ENCODE assay signal across 8 cellular contexts in the genomic region with DNA sequence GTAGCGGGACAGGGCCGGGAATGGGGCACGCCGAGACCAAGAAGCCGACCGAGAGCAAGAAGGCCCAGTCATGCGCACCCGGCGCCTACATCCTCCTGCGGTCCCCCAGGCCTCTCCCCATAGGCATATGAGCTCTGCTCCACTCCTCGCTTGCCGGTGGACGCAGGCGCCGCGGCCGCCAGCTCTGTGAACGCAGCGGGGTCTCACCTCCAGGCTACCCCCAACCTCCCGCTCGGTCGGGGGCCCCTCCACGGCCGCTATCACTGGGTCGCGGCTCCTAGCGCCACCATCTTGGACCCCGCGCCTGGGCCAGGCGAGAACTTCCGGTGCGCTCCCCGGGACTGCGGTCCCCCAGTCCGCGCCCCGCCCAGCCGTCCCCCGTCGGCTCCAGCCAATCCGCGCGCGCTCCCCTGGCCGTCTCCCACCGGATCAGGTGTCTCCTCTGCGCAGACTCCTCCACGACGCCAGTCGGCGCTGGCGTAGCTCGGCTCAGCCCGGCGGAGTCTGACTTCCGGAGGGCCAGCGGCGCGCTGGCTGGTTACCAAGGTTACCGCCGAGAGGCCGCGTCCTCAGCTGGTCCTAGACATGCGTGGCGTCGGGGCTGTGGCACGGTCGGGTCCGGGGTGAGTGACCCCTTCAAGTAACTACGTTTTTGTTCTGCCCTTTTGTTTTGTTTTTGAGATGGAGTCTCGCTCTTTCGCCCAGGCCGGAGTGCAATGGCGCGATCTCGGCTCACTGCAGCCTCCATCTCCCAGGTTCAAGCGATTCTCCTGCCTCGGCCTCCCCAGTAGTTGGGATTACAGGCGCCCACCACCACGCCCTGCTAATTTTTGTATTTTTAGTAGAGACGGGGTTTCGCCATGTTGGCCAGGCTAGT. TPM values are rescaled to one million over a fixed set of nuclear protein-coding genes. Genes with fewer than 3 reads are reported as not detected.
A peak's percentile ranks its signal among the peaks of the same experiment; 100 is the strongest.
DNase-seq lines count a peak whose midpoint lies in the region; ATAC-seq, FAIRE-seq and TF ChIP-seq lines count a peak whose summit lies in the region.

ZNF594 (minus strand) TSS at position 328 of the 877 bp plus-strand sequence. CDS start 7,612 bp downstream, outside the sequence.

- DNase-seq in GM12891 (ENCODE audit: insufficient read length, low spot score) (peak; percentile 97), NCI-H1436 treated with DMSO at 0.1 percent for 48 hours (lab: John Stamatoyannopoulos, UW) (peak; percentile 76), T-cell (peak; percentile 91 to 99 (median 96)), amniotic stem cell (lab: John Stamatoyannopoulos, UW) (peak; percentile 95), left ventricle myocardium inferior (peak; percentile 97), progenitor cell of endocrine pancreas (ENCODE audit: low spot score, unreplicated experiment) (peak; percentile 92), upper lobe of right lung (peak; percentile 99)

- H3K36me3 ChIP-seq in left ventricle myocardium inferior (peaks cover 30% of the 10 kb centered on the region), upper lobe of right lung (no peaks in the 10 kb centered on the region)

- H3K4me3 ChIP-seq in left ventricle myocardium inferior = peak within 1 kb of the TSS; percentile 99
- peak within 1 kb of the TSS; percentile 88 for H3K4me3 ChIP-seq in upper lobe of right lung

- H3K27me3 Mint-ChIP-seq in T-cell (no peaks in the 10 kb centered on the region), progenitor cell of endocrine pancreas (no peaks in the 10 kb centered on the region)

- H3K27me3 ChIP-seq in left ventricle myocardium inferior (ENCODE audit: low read depth) (no peaks in the 10 kb centered on the region), upper lobe of right lung (no peaks in the 10 kb centered on the region)

- H3K4me3 Mint-ChIP-seq in T-cell = peak within 1 kb of the TSS; percentile 92 to 93 (median 92)
- peak within 1 kb of the TSS; percentile 85 for H3K4me3 Mint-ChIP-seq in progenitor cell of endocrine pancreas (ENCODE audit: low read depth)

- peaks cover 32% of the 10 kb centered on the region for H3K4me1 ChIP-seq in left ventricle myocardium inferior
- peaks cover 5% of the 10 kb centered on the region for H3K4me1 ChIP-seq in upper lobe of right lung

- H3K36me3 Mint-ChIP-seq in T-cell (peaks cover 27% of the 10 kb centered on the region), progenitor cell of endocrine pancreas (ENCODE audit: insufficient read depth) (peaks cover 38% of the 10 kb centered on the region)

- peak; percentile 84 for TF ChIP-seq POLR2A in GM12891 (IDR thresholded peaks at IDR 0.05; ENCODE audit: low read depth, low read length)

- ATAC-seq in HG02840 (IDR thresholded peaks at IDR 0.05; ENCODE audit: low FRiP score, unreplicated experiment) = peak; percentile 89
- ATAC-seq in T-cell (replicated peaks in 1 of 4) = peak; percentile 99 to 100 (median 99)
- peak; percentile 100 for ATAC-seq in upper lobe of right lung

- H3K27ac ChIP-seq in left ventricle myocardium inferior (replicated peaks) (peak within 1 kb of the TSS; percentile 89), upper lobe of right lung (peak within 1 kb of the TSS; percentile 87)

- peak; percentile 98 for FAIRE-seq in GM12891 (lab: Jason Lieb, UNC)

- H3K4me1 Mint-ChIP-seq in T-cell (peaks cover 31 to 34% (median 32%) of the 10 kb centered on the region in 3 donors), progenitor cell of endocrine pancreas (ENCODE audit: low read depth) (no peaks in the 10 kb centered on the region)

- CTCF ChIA-PET in T-cell (lab: Charles Lee) = interaction anchor here in 1 of 2 donors (2.4 kb wide), 1 partner anchor 248 kb away, joined by 16 read pairs; the partner anchor contains the start of gene C1QBP

- TF ChIP-seq CTCF in left ventricle myocardium inferior (IDR thresholded peaks at IDR 0.05; ENCODE audit: borderline replicate concordance) = peak; percentile 81
- TF ChIP-seq CTCF in progenitor cell of endocrine pancreas (IDR thresholded peaks at IDR 0.05; ENCODE audit: unreplicated experiment) = peak; percentile 77
- peak; percentile 80 for TF ChIP-seq CTCF in upper lobe of right lung (IDR thresholded peaks at IDR 0.05)

- intact Hi-C loops in left ventricle myocardium inferior (cut with micrococcal nuclease) (no loop called here), upper lobe of right lung (cut with DNase I) (no loop called here)

- peak within 1 kb of the TSS; percentile 85 to 88 for H3K27ac Mint-ChIP-seq in T-cell
- H3K27ac Mint-ChIP-seq in progenitor cell of endocrine pancreas = peak within 1 kb of the TSS; percentile 85

- H3K9me3 ChIP-seq in left ventricle myocardium inferior (replicated peaks) (peaks cover 29% of the 10 kb centered on the region), upper lobe of right lung (peaks cover 9% of the 10 kb centered on the region)

- H3K9me3 Mint-ChIP-seq in T-cell = peaks cover 4 to 10% (median 10%) of the 10 kb centered on the region in 3 donors
- peaks cover 34% of the 10 kb centered on the region for H3K9me3 Mint-ChIP-seq in progenitor cell of endocrine pancreas (ENCODE audit: low read depth)

- POLR2A ChIA-PET in T-cell (lab: Charles Lee) = interaction anchor here in 1 of 2 donors (0.6 to 0.7 kb wide), 2 partner anchors 31 to 198 kb away, joined by 3 read pairs; no protein-coding TSS in a partner anchor

TF ChIP-seq in GM12891, 5 proteins besides CTCF, POLR2A, EP300 and RAD21:
- TF ChIP-seq POU2F2 (IDR thresholded peaks at IDR 0.05; ENCODE audit: low read depth, low read length) (peak; percentile 41; the same call in 1 of the 2 replicates), SPI1 (IDR thresholded peaks at IDR 0.05; ENCODE audit: low read depth, low read length) (no peak), TAF1 (IDR thresholded peaks at IDR 0.05; ENCODE audit: low read depth, low read length) (peak; percentile 78), POLR2AphosphoS5 (IDR thresholded peaks at IDR 0.05; ENCODE audit: low read depth, low read length) (peak; percentile 83)

RNA-seq across cellular contexts. Expression of gene ZNF594, which starts in this region (rescaled TPM):
- 1.9 TPM for polyA plus RNA-seq in GM12891 (2012; ENCODE audit: low read depth, missing spikeins)
- total RNA-seq in T-cell (10 to 100 TPM in 3 of 5 donors, 1 to 10 TPM in 2; 5.5 to 23.4 (median 20.9) TPM), left ventricle myocardium inferior (7.7 TPM), progenitor cell of endocrine pancreas (23.8 and 26.1 TPM in 2 replicates), upper lobe of right lung (7.1 TPM)

Comparison
In these comparisons a context has a peak if more than half of its experiments do, and no peak if none do; other contexts are left out.
1. Peak in every context shown above with its lines: DNase-seq, ATAC-seq, H3K4me3 ChIP-seq and H3K27ac ChIP-seq.